12 cellular contexts compared by ENCODE assay signal in the genomic region with DNA sequence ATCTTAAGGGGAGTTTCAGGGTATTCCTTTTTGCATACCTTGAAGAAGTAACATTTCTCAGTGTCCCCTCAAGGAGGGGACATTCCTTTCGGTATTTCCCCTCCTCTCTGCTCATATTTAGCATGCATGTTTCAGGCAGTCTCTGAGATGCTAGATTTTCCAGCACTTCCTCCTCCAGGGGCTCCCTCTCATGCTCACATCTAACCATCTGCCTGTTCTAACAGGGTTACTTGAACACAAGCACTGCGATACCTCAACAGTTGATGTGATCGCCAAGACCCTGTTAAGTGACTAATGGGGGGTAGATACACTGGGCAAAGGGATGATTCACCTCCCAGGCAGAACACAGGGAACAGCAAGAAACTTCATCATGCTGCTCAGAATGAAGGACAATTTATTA. TPM values are rescaled to one million over a fixed set of nuclear protein-coding genes. Genes with fewer than 3 reads are reported as not detected.
DNase-seq lines count a peak whose midpoint lies in the region; ATAC-seq and TF ChIP-seq lines count a peak whose summit lies in the region.
"Had no signal": no experiment of that assay in that cellular context is flagged by ENCODE, and none has a peak within 500 bp of the region (broad histone marks: within the 10 kb centered on the region; RNA-seq: fewer than 3 reads in every experiment).

No MANE protein-coding gene starts in this region.

- TF ChIP-seq POLR2A in lower leg skin (IDR thresholded peaks at IDR 0.05), result no peak

- no peak for TF ChIP-seq CTCF in OCI-LY7 (conservative IDR thresholded peaks at IDR 0.05; ENCODE audit: low read length)
- no peak for TF ChIP-seq CTCF in lower leg skin (IDR thresholded peaks at IDR 0.05)

- H3K79me2 ChIP-seq in OCI-LY7 (ENCODE audit: insufficient read depth, low read depth, low read length), result no peaks in the 10 kb centered on the region; the same call in 1 of the 2 replicates

- H3K4me3 ChIP-seq in OCI-LY7 (ENCODE audit: low read depth, low read length, poor library complexity, severe bottlenecking), result no peak overlapping the region
- no peak overlapping the region for H3K4me3 ChIP-seq in lower leg skin (ENCODE audit: low read depth, poor library complexity, severe bottlenecking)
- no peak overlapping the region for H3K4me3 ChIP-seq in effector memory CD4-positive, alpha-beta T cell (ENCODE audit: insufficient read depth, low read depth, low read length, poor library complexity, severe bottlenecking)
- H3K4me3 ChIP-seq: mucosa of descending colon had no signal

- H3K27me3 Mint-ChIP-seq in activated naive CD4-positive, alpha-beta T cell treated with anti-CD3 and anti-CD28 coated beads, Interleukin-2, amount 50 U/mL, for 24 hours, result no peaks in the 10 kb centered on the region
- H3K27me3 Mint-ChIP-seq in stimulated activated naive CD8-positive, alpha-beta T cell treated with anti-CD3 and anti-CD28 coated beads, Interleukin-15, Interleukin-2, amounts not matched to agents 100 ng/mL and 50 ng/mL, for 24 hours, result no peaks in the 10 kb centered on the region

- CTCF ChIA-PET in OCI-LY7 (lab: Charles Lee; ENCODE audit: unreplicated experiment), result no interaction called here

- 0 out of 2 replicates have a peak overlapping the region, but pooled peaks have one; percentile 14 for H2AFZ ChIP-seq in OCI-LY7 (ENCODE audit: low read length)

- H3K4me1 ChIP-seq in OCI-LY7 (ENCODE audit: insufficient read depth, low read length, poor library complexity, severe bottlenecking), result peaks cover 30% of the 10 kb centered on the region
- H3K4me1 ChIP-seq in effector memory CD4-positive, alpha-beta T cell (ENCODE audit: control insufficient read depth, insufficient read depth, low read length, poor library complexity, severe bottlenecking), result peaks cover 3% of the 10 kb centered on the region

- H3K27me3 ChIP-seq in effector memory CD4-positive, alpha-beta T cell (replicated peaks; ENCODE audit: control insufficient read depth, insufficient read depth, low read length, poor library complexity, severe bottlenecking), result no peaks in the 10 kb centered on the region

- ATAC-seq in HG02642 (IDR thresholded peaks at IDR 0.05; ENCODE audit: poor library complexity, unreplicated experiment), result peak; percentile 49

- no peak overlapping the region for H3K4me3 Mint-ChIP-seq in activated naive CD4-positive, alpha-beta T cell treated with anti-CD3 and anti-CD28 coated beads, Interleukin-2, amount 50 U/mL, for 24 hours
- H3K4me3 Mint-ChIP-seq in stimulated activated naive CD8-positive, alpha-beta T cell treated with anti-CD3 and anti-CD28 coated beads, Interleukin-15, Interleukin-2, amounts not matched to agents 100 ng/mL and 50 ng/mL, for 24 hours, result peak overlapping the region; percentile 65

- no peak for DNase-seq in activated naive CD4-positive, alpha-beta T cell treated with Interleukin-2 at 50 U/mL for 16 hours
- DNase-seq in OCI-LY7 (ENCODE audit: low spot score) (no peak), lower leg skin (ENCODE audit: low spot score in 2 of 2) (no peak), NCI-H524 (lab: John Stamatoyannopoulos, UW) (no peak)
- DNase-seq in effector memory CD4-positive, alpha-beta T cell, result no peak
- DNase-seq: AML-193, mucosa of descending colon, T1000 had no signal

- no TSS peak for BruUV-seq in OCI-LY7 (replicated peaks; lab: Mats Ljungman, UMichigan)

- peak overlapping the region; percentile 19 for H3K27ac Mint-ChIP-seq in activated naive CD4-positive, alpha-beta T cell treated with anti-CD3 and anti-CD28 coated beads, Interleukin-2, amount 50 U/mL, for 24 hours
- peak overlapping the region; percentile 96 for H3K27ac Mint-ChIP-seq in stimulated activated naive CD8-positive, alpha-beta T cell treated with anti-CD3 and anti-CD28 coated beads, Interleukin-15, Interleukin-2, amounts not matched to agents 100 ng/mL and 50 ng/mL, for 24 hours

- H3K9me2 ChIP-seq in OCI-LY7 (ENCODE audit: insufficient read depth, low read length), result no peaks in the 10 kb centered on the region

- H3K9me3 ChIP-seq in OCI-LY7 (ENCODE audit: low read length), result peaks cover 6% of the 10 kb centered on the region; the same call in 1 of the 2 replicates
- no peaks in the 10 kb centered on the region for H3K9me3 ChIP-seq in effector memory CD4-positive, alpha-beta T cell (ENCODE audit: control insufficient read depth, low read length)
- H3K9me3 ChIP-seq: mucosa of descending colon had no signal

- POLR2A ChIA-PET in OCI-LY7 (lab: Charles Lee), result no interaction called here

- WGBS in lower leg skin, 2 donors, result 87 to 90% methylated on average over 3 of the region's 3 CpGs

- H3K9me3 Mint-ChIP-seq in activated naive CD4-positive, alpha-beta T cell treated with anti-CD3 and anti-CD28 coated beads, Interleukin-2, amount 50 U/mL, for 24 hours, result peaks cover 5% of the 10 kb centered on the region
- H3K9me3 Mint-ChIP-seq in stimulated activated naive CD8-positive, alpha-beta T cell treated with anti-CD3 and anti-CD28 coated beads, Interleukin-15, Interleukin-2, amounts not matched to agents 100 ng/mL and 50 ng/mL, for 24 hours, result peaks cover 4% of the 10 kb centered on the region

- no peaks in the 10 kb centered on the region for H4K20me1 ChIP-seq in OCI-LY7 (ENCODE audit: insufficient read depth, low read length)

- intact Hi-C loops in OCI-LY7 (cut with micrococcal nuclease; ENCODE audit: unreplicated experiment), result no loop called here
- intact Hi-C loops in lower leg skin (cut with DNase I; ENCODE audit: low total_unique reads), result no loop called here

- no peak overlapping the region for H3K27ac ChIP-seq in OCI-LY7 (ENCODE audit: low read depth, low read length, poor library complexity, severe bottlenecking)
- H3K27ac ChIP-seq in effector memory CD4-positive, alpha-beta T cell (ENCODE audit: insufficient read depth, low read length, poor library complexity, severe bottlenecking), result no peak overlapping the region

- H3K36me3 ChIP-seq in OCI-LY7 (ENCODE audit: insufficient read depth, low read length), result peaks cover 30% of the 10 kb centered on the region
- no peaks in the 10 kb centered on the region for H3K36me3 ChIP-seq in effector memory CD4-positive, alpha-beta T cell (ENCODE audit: control insufficient read depth, insufficient read depth, low read length)

- H3K4me1 Mint-ChIP-seq in activated naive CD4-positive, alpha-beta T cell treated with anti-CD3 and anti-CD28 coated beads, Interleukin-2, amount 50 U/mL, for 24 hours, result peaks cover 54% of the 10 kb centered on the region
- peaks cover 53% of the 10 kb centered on the region for H3K4me1 Mint-ChIP-seq in stimulated activated naive CD8-positive, alpha-beta T cell treated with anti-CD3 and anti-CD28 coated beads, Interleukin-15, Interleukin-2, amounts not matched to agents 100 ng/mL and 50 ng/mL, for 24 hours (ENCODE audit: low read depth)

- H3K4me2 ChIP-seq in OCI-LY7 (ENCODE audit: low read length), result 0 out of 2 replicates have a peak overlapping the region, but pooled peaks have one; percentile 21

- H3K36me3 Mint-ChIP-seq in activated naive CD4-positive, alpha-beta T cell treated with anti-CD3 and anti-CD28 coated beads, Interleukin-2, amount 50 U/mL, for 24 hours, result peaks cover 3% of the 10 kb centered on the region
- H3K36me3 Mint-ChIP-seq in stimulated activated naive CD8-positive, alpha-beta T cell treated with anti-CD3 and anti-CD28 coated beads, Interleukin-15, Interleukin-2, amounts not matched to agents 100 ng/mL and 50 ng/mL, for 24 hours (ENCODE audit: low read depth), result no peaks in the 10 kb centered on the region

RNA-seq across cellular contexts. Expression of a gene that starts 12.9 kb away (rescaled TPM):
- total RNA-seq in OCI-LY7 (2014; rRNA removed; shearing (Covaris generic)), result 272 and 356 TPM in 2 replicates
- total RNA-seq in OCI-LY7 (2022) (295 and 304 TPM in 2 replicates), lower leg skin (10 to 100 TPM; 17.8 to 33.6 (median 25.3) TPM)

RNA-seq across cellular contexts. Expression of a gene that starts 53.1 kb away (rescaled TPM):
- not detected in 2 replicates for total RNA-seq in OCI-LY7 (2014; rRNA removed; shearing (Covaris generic))
- total RNA-seq in OCI-LY7 (2022) (not detected in 2 replicates), lower leg skin (not detected)
- total RNA-seq: mucosa of descending colon, subcutaneous adipose tissue had no signal

Comparison
In these comparisons a context has a peak if more than half of its experiments do, and no peak if none do; other contexts are left out.
1. RNA of a gene that starts 12.9 kb away (total RNA-seq): 272 to 356 TPM in OCI-LY7; 17.8 to 33.6 TPM in lower leg skin; every median in the first group is over 4 times any median in the second.